In the genomic region with DNA sequence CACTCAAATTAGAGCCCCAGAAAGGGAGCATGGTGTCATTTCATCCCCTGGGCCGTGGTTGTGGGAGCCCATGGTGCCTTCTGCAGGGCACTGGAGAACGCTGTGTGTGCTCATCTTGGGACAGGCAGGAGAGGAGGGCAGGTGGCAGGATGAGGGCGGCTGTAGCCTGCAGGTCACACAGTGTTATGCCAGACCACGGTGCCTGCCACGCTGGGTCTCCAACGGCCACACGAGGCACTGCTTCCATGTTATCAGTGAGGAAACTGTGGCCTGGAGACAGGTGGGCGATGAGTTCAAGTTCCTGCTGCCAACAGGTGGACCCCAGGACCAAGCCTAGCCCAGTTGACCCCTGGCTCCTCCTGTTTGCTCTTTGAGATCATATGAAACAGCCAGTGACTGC, we compare ENCODE assay signal across 25 cellular contexts. TPM values are rescaled to one million over a fixed set of nuclear protein-coding genes. Genes with fewer than 3 reads are reported as not detected.
DNase-seq lines count a peak whose midpoint lies in the region; ATAC-seq, FAIRE-seq and TF ChIP-seq lines count a peak whose summit lies in the region.
"Had no signal": no experiment of that assay in that cellular context is flagged by ENCODE, and none has a peak within 500 bp of the region (broad histone marks: within the 10 kb centered on the region; RNA-seq: fewer than 3 reads in every experiment).

No MANE protein-coding gene starts in this region.

- no peak overlapping the region for H3K4me3 ChIP-seq in gastroesophageal sphincter
- H3K4me3 ChIP-seq: psoas muscle had no signal

- H3K27me3 ChIP-seq in gastroesophageal sphincter, result no peaks in the 10 kb centered on the region
- H3K27me3 ChIP-seq: BE2C had no signal

- no peak for TF ChIP-seq POLR2A in GM12891 (IDR thresholded peaks at IDR 0.05; ENCODE audit: low read depth, low read length)
- TF ChIP-seq POLR2A in gastroesophageal sphincter (IDR thresholded peaks at IDR 0.05), result no peak

- peak; percentile 26 for DNase-seq in activated CD4-positive, alpha-beta T cell treated with anti-CD3 and anti-CD28 coated beads for 48 hours
- DNase-seq in activated CD4-positive, alpha-beta T cell treated with anti-CD3 and anti-CD28 coated beads for 1 hour, result no peak
- DNase-seq in GM12891 (ENCODE audit: insufficient read length, low spot score), result no peak
- peak; percentile 66 for DNase-seq in posterior vena cava (ENCODE audit: low spot score)
- DNase-seq in NCI-H128 (lab: John Stamatoyannopoulos, UW; ENCODE audit: unreplicated experiment), result no peak
- DNase-seq: activated CD4-positive, alpha-beta T cell treated with anti-CD3 and anti-CD28 coated beads, Interleukin-2, amount 50 U/mL, for 4 hours; activated CD8-positive, alpha-beta memory T cell treated with anti-CD3 and anti-CD28 coated beads, Interleukin-2, amount 50 U/mL, for 48 hours; BE2C; central memory CD4-positive, alpha-beta T cell; H7; mammary epithelial cell; NCI-H1092; NCI-H187 treated with DMSO at 0.1 percent for 48 hours; NCI-H69 had no signal

- peak overlapping the region; percentile 95; the same call in 1 of the 2 replicates for H3K27ac ChIP-seq in VCaP
- H3K27ac ChIP-seq in gastroesophageal sphincter, result no peak overlapping the region
- H3K27ac ChIP-seq: neutrophil, psoas muscle had no signal

- intact Hi-C loops in posterior vena cava (cut with DNase I), result no loop called here

- no peaks in the 10 kb centered on the region for H3K9me3 ChIP-seq in gastroesophageal sphincter
- H3K9me3 ChIP-seq: BE2C, neutrophil, psoas muscle had no signal

- no peaks in the 10 kb centered on the region for H3K36me3 ChIP-seq in gastroesophageal sphincter
- H3K36me3 ChIP-seq: BE2C, neutrophil had no signal

- peak; percentile 35 for FAIRE-seq in GM12891 (lab: Jason Lieb, UNC)
- FAIRE-seq: A204.1, astrocyte had no signal

- no CpG with 5 or more reads among the region's 8 CpGs for WGBS in gastroesophageal sphincter (ENCODE audit: low coverage in 1 of 2), 2 donors

- no peak for TF ChIP-seq EP300 in gastroesophageal sphincter (IDR thresholded peaks at IDR 0.05)

- peak; percentile 32; the same call in 1 of the 2 replicates for TF ChIP-seq CTCF in VCaP (conservative IDR thresholded peaks at IDR 0.05)
- no peak for TF ChIP-seq CTCF in gastroesophageal sphincter (IDR thresholded peaks at IDR 0.05)

- H3K4me1 ChIP-seq in gastroesophageal sphincter, result peaks cover 0 to 40% (median 4%) of the 10 kb centered on the region in 3 donors

- no peak for ATAC-seq in GM21717 (IDR thresholded peaks at IDR 0.05; ENCODE audit: unreplicated experiment)
- no peak for ATAC-seq in gastroesophageal sphincter
- ATAC-seq: activated naive CD4-positive, alpha-beta T cell treated with anti-CD3 and anti-CD28 coated beads, Interleukin-2, amount 50 U/mL, for 72 hours; activated T-helper 17 cell treated with anti-CD3 and anti-CD28 coated beads, Interleukin-2, amount 50 U/mL, for 72 hours; psoas muscle; SK-N-SH treated with all-trans-retinoic acid at 6 μM for 48 hours had no signal

TF ChIP-seq in GM12891, 5 proteins besides CTCF, POLR2A, EP300 and RAD21:
- no peak for TF ChIP-seq SPI1 (IDR thresholded peaks at IDR 0.05; ENCODE audit: low read depth, low read length)

RNA-seq across cellular contexts. Expression of a gene that starts 21.0 kb away (rescaled TPM):
- polyA plus RNA-seq in GM12891 (2012; ENCODE audit: low read depth, missing spikeins), result 2.5 TPM
- total RNA-seq in posterior vena cava, result 10 to 100 TPM; 11.8 to 12.4 TPM
- total RNA-seq in gastroesophageal sphincter, result 10 to 100 TPM; 15.9 to 21.8 (median 18.0) TPM
- total RNA-seq: LHCN-M2 had no signal

Comparison
In these comparisons a context has a peak if more than half of its experiments do, and no peak if none do; other contexts are left out.
1. DNase-seq: peak in activated CD4-positive, alpha-beta T cell treated with anti-CD3 and anti-CD28 coated beads for 48 hours (single experiment) and posterior vena cava (single experiment); none in activated CD4-positive, alpha-beta T cell treated with anti-CD3 and anti-CD28 coated beads for 1 hour (single experiment), GM12891 (single experiment) and NCI-H128 (single experiment).